In the genomic region with DNA sequence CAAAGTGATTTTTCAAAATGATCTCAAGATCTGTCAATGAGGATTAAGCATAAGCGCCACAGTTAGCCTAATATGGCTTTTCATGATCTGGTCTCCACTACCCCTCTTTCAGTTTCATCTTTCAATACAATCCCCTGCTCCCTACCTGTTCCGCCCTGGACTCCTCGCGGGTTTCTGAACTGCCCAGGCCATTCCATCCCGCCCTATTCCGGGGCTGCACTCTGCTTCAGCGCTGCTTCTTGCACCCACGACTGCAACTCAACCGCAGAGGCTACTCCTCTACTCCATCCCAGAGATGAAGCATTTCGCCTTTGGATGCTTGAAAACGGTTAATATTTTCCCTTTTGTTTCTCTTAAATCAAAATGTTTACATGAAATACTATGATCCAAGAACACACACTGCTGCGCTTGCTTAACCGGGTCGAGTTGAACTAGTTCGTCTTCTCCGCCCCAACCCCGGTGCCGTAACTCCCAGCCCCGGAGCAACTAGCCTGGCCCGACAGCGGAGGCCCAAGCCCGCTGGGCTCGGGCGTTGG, we compare ENCODE assay signal across 8 cellular contexts. TPM values are rescaled to one million over a fixed set of nuclear protein-coding genes. Genes with fewer than 3 reads are reported as not detected.
A peak's percentile ranks its signal among the peaks of the same experiment; 100 is the strongest.
DNase-seq lines count a peak whose midpoint lies in the region; ATAC-seq and TF ChIP-seq lines count a peak whose summit lies in the region.

No MANE protein-coding gene starts in this region.

- peak; percentile 11 for ATAC-seq in GM19452 (IDR thresholded peaks at IDR 0.05; ENCODE audit: unreplicated experiment)

- no peaks in the 10 kb centered on the region for H3K9me3 Mint-ChIP-seq in CD8-positive, alpha-beta memory T cell
- no peaks in the 10 kb centered on the region for H3K9me3 Mint-ChIP-seq in neural progenitor cell

- H3K36me3 ChIP-seq in CD8-positive, alpha-beta memory T cell (ENCODE audit: insufficient read depth, low read length): no peaks in the 10 kb centered on the region
- H3K36me3 ChIP-seq in esophagus muscularis mucosa: no peaks in the 10 kb centered on the region
- no peaks in the 10 kb centered on the region for H3K36me3 ChIP-seq in neural progenitor cell

- H3K4me1 Mint-ChIP-seq in CD8-positive, alpha-beta memory T cell: peaks cover 47 to 80% (median 78%) of the 10 kb centered on the region in 3 donors
- peaks cover 32% of the 10 kb centered on the region for H3K4me1 Mint-ChIP-seq in neural progenitor cell

- TF ChIP-seq EP300 in esophagus muscularis mucosa (IDR thresholded peaks at IDR 0.05): no peak

- peaks cover 48% of the 10 kb centered on the region for H3K79me2 ChIP-seq in neural progenitor cell (ENCODE audit: low read depth)

- H4K20me1 ChIP-seq in neural progenitor cell (ENCODE audit: low read depth): peaks cover 31% of the 10 kb centered on the region

- peaks cover 0 to 19% (median 0%) of the 10 kb centered on the region in 3 donors for H3K36me3 Mint-ChIP-seq in CD8-positive, alpha-beta memory T cell
- H3K36me3 Mint-ChIP-seq in neural progenitor cell: peaks cover 16% of the 10 kb centered on the region

- peak overlapping the region; percentile 86 to 94 (median 93) for H3K4me3 Mint-ChIP-seq in CD8-positive, alpha-beta memory T cell
- H3K4me3 Mint-ChIP-seq in neural progenitor cell: peak overlapping the region; percentile 90

- no peaks in the 10 kb centered on the region for H3K27me3 ChIP-seq in CD8-positive, alpha-beta memory T cell (ENCODE audit: insufficient read depth, low read length, poor library complexity, severe bottlenecking)
- H3K27me3 ChIP-seq in esophagus muscularis mucosa (no peaks in the 10 kb centered on the region), neural progenitor cell (peaks cover 16% of the 10 kb centered on the region)

- TF ChIP-seq CTCF in esophagus muscularis mucosa (IDR thresholded peaks at IDR 0.05) (no peak), neural progenitor cell (IDR thresholded peaks at IDR 0.05) (no peak)

- POLR2A ChIA-PET in CD8-positive, alpha-beta memory T cell (lab: Charles Lee): interaction anchor here (0.6 kb wide), 1 partner anchor 249 kb away, joined by 4 read pairs; no protein-coding TSS in a partner anchor

- WGBS in esophagus muscularis mucosa: under 1% methylated on average over 24 of the region's 24 CpGs

- H2AFZ ChIP-seq in neural progenitor cell (replicated peaks): peak overlapping the region; percentile 70

- peaks cover 0 to 2% of the 10 kb centered on the region in 2 donors for H3K27me3 Mint-ChIP-seq in CD8-positive, alpha-beta memory T cell
- peaks cover 4% of the 10 kb centered on the region for H3K27me3 Mint-ChIP-seq in neural progenitor cell (ENCODE audit: insufficient read depth, low read depth)

- H3K27ac ChIP-seq in CD8-positive, alpha-beta memory T cell (ENCODE audit: low read depth, low read length): peak overlapping the region; percentile 82
- H3K27ac ChIP-seq in esophagus muscularis mucosa (replicated peaks in 1 of 4) (peak overlapping the region; percentile 88 to 96 (median 92)), neural progenitor cell (no peak overlapping the region)

- DNase-seq in CD8-positive, alpha-beta memory T cell: no peak
- peak; percentile 59 for DNase-seq in HT-29 (ENCODE audit: low spot score)
- peak; percentile 39 for DNase-seq in SW480 (ENCODE audit: low spot score)
- DNase-seq in esophagus muscularis mucosa (ENCODE audit: extremely low spot score): no peak
- DNase-seq in neural progenitor cell (ENCODE audit: low spot score): peak; percentile 33
- DNase-seq in NAMALWA (ENCODE audit: low spot score): no peak
- no peak for DNase-seq in Ammon's horn (ENCODE audit: low spot score)

- peaks cover 47% of the 10 kb centered on the region for H3K4me1 ChIP-seq in CD8-positive, alpha-beta memory T cell (ENCODE audit: insufficient read depth, low read length)
- H3K4me1 ChIP-seq in esophagus muscularis mucosa (peaks cover 31 to 46% (median 40%) of the 10 kb centered on the region in 4 donors), neural progenitor cell (peaks cover 14% of the 10 kb centered on the region)

- peaks cover 8% of the 10 kb centered on the region for H3F3A ChIP-seq in neural progenitor cell (ENCODE audit: low read depth)

- peak overlapping the region; percentile 82 for H3K4me3 ChIP-seq in CD8-positive, alpha-beta memory T cell (ENCODE audit: low read length)
- H3K4me3 ChIP-seq in esophagus muscularis mucosa (peak overlapping the region; percentile 63 to 95 (median 74)), neural progenitor cell (peak overlapping the region; percentile 75)

- no peaks in the 10 kb centered on the region for H3K9me3 ChIP-seq in CD8-positive, alpha-beta memory T cell (ENCODE audit: low read length)
- H3K9me3 ChIP-seq in esophagus muscularis mucosa (no peaks in the 10 kb centered on the region), neural progenitor cell (ENCODE audit: low read depth) (no peaks in the 10 kb centered on the region)

- H3K9ac ChIP-seq in neural progenitor cell: peak overlapping the region; percentile 11

- intact Hi-C loops in esophagus muscularis mucosa (cut with DNase I): no loop called here

- no peak for TF ChIP-seq POLR2A in esophagus muscularis mucosa (IDR thresholded peaks at IDR 0.05; ENCODE audit: low read depth)

- H3K4me2 ChIP-seq in neural progenitor cell: peak overlapping the region; percentile 89

- CTCF ChIA-PET in CD8-positive, alpha-beta memory T cell (lab: Charles Lee): interaction anchor here (0.5 to 1.5 kb wide), 4 partner anchors 10 to 299 kb away, joined by 3 to 7 read pairs (median 3); no protein-coding TSS in a partner anchor

- peak overlapping the region; percentile 94 to 99 (median 98) for H3K27ac Mint-ChIP-seq in CD8-positive, alpha-beta memory T cell
- peak overlapping the region; percentile 13 for H3K27ac Mint-ChIP-seq in neural progenitor cell

RNA-seq across cellular contexts. Expression of a gene that starts 0.7 kb away (rescaled TPM):
- total RNA-seq in CD8-positive, alpha-beta memory T cell: 10 to 100 TPM; 86.2 to 87.6 TPM
- polyA plus RNA-seq in CD8-positive, alpha-beta memory T cell: 28.1 TPM
- 20.4 and 21.0 TPM in 2 replicates for total RNA-seq in HT-29 (2014; rRNA removed; shearing (Covaris generic))
- total RNA-seq in esophagus muscularis mucosa: 10 to 100 TPM; 16.9 to 41.1 (median 24.2) TPM
- 23.1 and 32.9 TPM in 2 replicates for total RNA-seq in neural progenitor cell (ENCODE audit: low replicate concordance)

Comparison
In these comparisons a context has a peak if more than half of its experiments do, and no peak if none do; other contexts are left out.
1. DNase-seq: peak in HT-29 (single experiment), SW480 (single experiment) and neural progenitor cell (single experiment); none in CD8-positive, alpha-beta memory T cell (0 of 5), esophagus muscularis mucosa (single experiment), NAMALWA (single experiment) and Ammon's horn (single experiment).
2. Peak in every context shown above with its lines, with median percentiles within 50 percentile points of each other: H3K4me3 ChIP-seq.